17 cellular contexts compared by ENCODE assay signal in genomic region chr2:101985793-101986164, GRCh38. TPM values are rescaled to one million over a fixed set of nuclear protein-coding genes. Genes with fewer than 3 reads are reported as not detected.
A peak's percentile ranks its signal among the peaks of the same experiment; 100 is the strongest.
DNase-seq lines count a peak whose midpoint lies in the region; ATAC-seq and TF ChIP-seq lines count a peak whose summit lies in the region.
"Had no signal": no experiment of that assay in that cellular context is flagged by ENCODE, and none has a peak within 500 bp of the region (broad histone marks: within the 10 kb centered on the region; RNA-seq: fewer than 3 reads in every experiment).

No MANE protein-coding gene starts in this region.

- H3K27ac Mint-ChIP-seq in activated naive CD4-positive, alpha-beta T cell treated with anti-CD3 and anti-CD28 coated beads, Interleukin-2, amount 10 ng/mL, durations not matched to agents 7 days and 5 days, result peak overlapping the region; percentile 29
- H3K27ac Mint-ChIP-seq in activated naive CD4-positive, alpha-beta T cell treated with anti-CD3 and anti-CD28 coated beads for 36 hours, result no peak overlapping the region

- H3K9me3 Mint-ChIP-seq in activated naive CD4-positive, alpha-beta T cell treated with anti-CD3 and anti-CD28 coated beads, Interleukin-2, amount 10 ng/mL, durations not matched to agents 7 days and 5 days, result no peaks in the 10 kb centered on the region
- no peaks in the 10 kb centered on the region for H3K9me3 Mint-ChIP-seq in activated naive CD4-positive, alpha-beta T cell treated with anti-CD3 and anti-CD28 coated beads for 36 hours

- no peak for TF ChIP-seq POLR2A in transverse colon (IDR thresholded peaks at IDR 0.05)

- no peak for TF ChIP-seq EP300 in transverse colon (IDR thresholded peaks at IDR 0.05; ENCODE audit: low read depth)

- H3K9me3 ChIP-seq in colonic mucosa (no peaks in the 10 kb centered on the region), mucosa of rectum (ENCODE audit: control insufficient read depth in 2 of 2, low read length in 2 of 2) (no peaks in the 10 kb centered on the region), transverse colon (no peaks in the 10 kb centered on the region)
- H3K9me3 ChIP-seq: BLaER1, SJCRH30 had no signal

- 56% methylated on average over 7 of the region's 7 CpGs; no CpG with 5 or more reads in 1 of the 2 donors for WGBS in transverse colon (ENCODE audit: low coverage in 1 of 2), 2 donors

- peaks cover 39% of the 10 kb centered on the region for H3K4me1 Mint-ChIP-seq in activated naive CD4-positive, alpha-beta T cell treated with anti-CD3 and anti-CD28 coated beads, Interleukin-2, amount 10 ng/mL, durations not matched to agents 7 days and 5 days
- peaks cover 22% of the 10 kb centered on the region for H3K4me1 Mint-ChIP-seq in activated naive CD4-positive, alpha-beta T cell treated with anti-CD3 and anti-CD28 coated beads for 36 hours (ENCODE audit: low read depth)

- H3K27me3 ChIP-seq in colonic mucosa (no peaks in the 10 kb centered on the region), mucosa of rectum (ENCODE audit: control insufficient read depth in 2 of 2, insufficient read depth in 2 of 2, low read length in 2 of 2) (no peaks in the 10 kb centered on the region), transverse colon (no peaks in the 10 kb centered on the region)
- H3K27me3 ChIP-seq: BLaER1, SJCRH30 had no signal

- H3K4me1 ChIP-seq in colonic mucosa (peaks cover 13% of the 10 kb centered on the region), mucosa of rectum (ENCODE audit: control insufficient read depth in 2 of 2, insufficient read depth in 2 of 2, low read length in 2 of 2) (peaks cover 32 to 39% of the 10 kb centered on the region in 2 donors), transverse colon (peaks cover 3 to 54% (median 42%) of the 10 kb centered on the region in 4 donors)
- H3K4me1 ChIP-seq: SJCRH30 had no signal

- H3K36me3 Mint-ChIP-seq in activated naive CD4-positive, alpha-beta T cell treated with anti-CD3 and anti-CD28 coated beads, Interleukin-2, amount 10 ng/mL, durations not matched to agents 7 days and 5 days, result no peaks in the 10 kb centered on the region
- H3K36me3 Mint-ChIP-seq in activated naive CD4-positive, alpha-beta T cell treated with anti-CD3 and anti-CD28 coated beads for 36 hours (ENCODE audit: low read depth), result no peaks in the 10 kb centered on the region

- H3K4me3 Mint-ChIP-seq in activated naive CD4-positive, alpha-beta T cell treated with anti-CD3 and anti-CD28 coated beads, Interleukin-2, amount 10 ng/mL, durations not matched to agents 7 days and 5 days, result no peak overlapping the region
- H3K4me3 Mint-ChIP-seq in activated naive CD4-positive, alpha-beta T cell treated with anti-CD3 and anti-CD28 coated beads for 36 hours, result no peak overlapping the region

- intact Hi-C loops in activated naive CD4-positive, alpha-beta T cell treated with anti-CD3 and anti-CD28 coated beads for 36 hours (cut with micrococcal nuclease), result no loop called here
- intact Hi-C loops in colonic mucosa (cut with DNase I), result no loop called here
- intact Hi-C loops in transverse colon (cut with DNase I; ENCODE audit: low total_unique reads), result loop anchor here (10.0 kb wide), 1 partner anchor 101 kb away; no protein-coding TSS in a partner anchor

- no peak overlapping the region for H3K4me3 ChIP-seq in colonic mucosa
- H3K4me3 ChIP-seq in mucosa of rectum (ENCODE audit: low read length in 2 of 2), result peak overlapping the region; percentile 19 to 23
- H3K4me3 ChIP-seq in transverse colon, result no peak overlapping the region
- H3K4me3 ChIP-seq: BLaER1, SJCRH30 had no signal

- H3K27ac ChIP-seq in colonic mucosa (peak overlapping the region; percentile 71), mucosa of rectum (ENCODE audit: low read depth in 2 of 2, low read length in 2 of 2) (peak overlapping the region; percentile 80 to 81), transverse colon (peak overlapping the region; percentile 67 to 82 (median 76))
- H3K27ac ChIP-seq: BLaER1, SJCRH30 had no signal

- H3K36me3 ChIP-seq in colonic mucosa (no peaks in the 10 kb centered on the region), mucosa of rectum (ENCODE audit: control insufficient read depth in 2 of 2, insufficient read depth in 2 of 2, low read length in 2 of 2) (no peaks in the 10 kb centered on the region), transverse colon (no peaks in the 10 kb centered on the region)
- H3K36me3 ChIP-seq: BLaER1, SJCRH30 had no signal

- peak overlapping the region in 1 of 2 donors; percentile 43 for H3K9ac ChIP-seq in colonic mucosa (ENCODE audit: low read depth in 2 of 2, low read length in 2 of 2)
- H3K9ac ChIP-seq in mucosa of rectum (ENCODE audit: low read depth in 1 of 2, low read length in 2 of 2), result peak overlapping the region; percentile 21 to 34
- H3K9ac ChIP-seq: BLaER1 had no signal

- in situ Hi-C loops in transverse colon (cut with MboI; ENCODE audit: low pct_ligation_motif_present in 1 of 4, low pct_unique_long_range_greater_than_20kb in 1 of 4, low sequenced_read_pairs in 3 of 4), result no loop called here

- ATAC-seq in HG02852 (IDR thresholded peaks at IDR 0.05; ENCODE audit: unreplicated experiment) (no peak), GM19351 (IDR thresholded peaks at IDR 0.05; ENCODE audit: unreplicated experiment) (no peak)

- peaks cover 20% of the 10 kb centered on the region for H3K27me3 Mint-ChIP-seq in activated naive CD4-positive, alpha-beta T cell treated with anti-CD3 and anti-CD28 coated beads, Interleukin-2, amount 10 ng/mL, durations not matched to agents 7 days and 5 days
- peaks cover 3% of the 10 kb centered on the region for H3K27me3 Mint-ChIP-seq in activated naive CD4-positive, alpha-beta T cell treated with anti-CD3 and anti-CD28 coated beads for 36 hours (ENCODE audit: low read depth)

- CTCF ChIA-PET in activated naive CD4-positive, alpha-beta T cell treated with anti-CD3 and anti-CD28 coated beads, Interleukin-2, amount 10 ng/mL, durations not matched to agents 7 days and 5 days (lab: Charles Lee), result no interaction called here
- CTCF ChIA-PET in activated naive CD4-positive, alpha-beta T cell treated with anti-CD3 and anti-CD28 coated beads for 36 hours (lab: Charles Lee), result interaction anchor here (1.9 kb wide), 1 partner anchor 14 kb away, joined by 8 read pairs; no protein-coding TSS in a partner anchor

- no peak for DNase-seq in activated naive CD4-positive, alpha-beta T cell treated with anti-CD3 and anti-CD28 coated beads, Interleukin-2, amount 10 ng/mL, durations not matched to agents 7 days and 5 days
- no peak for DNase-seq in activated naive CD4-positive, alpha-beta T cell treated with anti-CD3 and anti-CD28 coated beads for 36 hours
- peak; percentile 67 for DNase-seq in colonic mucosa
- DNase-seq in transverse colon, result peak; percentile 53
- no peak for DNase-seq in GM19240 (ENCODE audit: insufficient read length, low spot score)
- DNase-seq: 8988T, DMS153, H7, NCI-H1417 treated with DMSO at 0.1 percent for 48 hours, NCI-H2029, NCI-H2171 treated with DMSO at 0.1 percent for 48 hours, NCI-H524, SJCRH30 had no signal

- no peak for TF ChIP-seq CTCF in colonic mucosa (IDR thresholded peaks at IDR 0.05)
- TF ChIP-seq CTCF in transverse colon (IDR thresholded peaks at IDR 0.05), result no peak

RNA-seq across cellular contexts. Expression of gene IL1R2, which starts 6.0 kb away (rescaled TPM):
- 10 to 100 TPM; 10.3 to 10.5 TPM for total RNA-seq in activated naive CD4-positive, alpha-beta T cell treated with anti-CD3 and anti-CD28 coated beads for 36 hours
- total RNA-seq in colonic mucosa (100 to 1,000 TPM in 1 of 2 donors, 10 to 100 TPM in 1; 50.1 to 152 TPM), transverse colon (10 to 100 TPM in 3 of 4 donors, 1 to 10 TPM in 1; 7.1 to 52.4 (median 29.9) TPM)
- total RNA-seq: SJCRH30 had no signal

Comparison
In these comparisons a context has a peak if more than half of its experiments do, and no peak if none do; other contexts are left out.
1. DNase-seq: peak in colonic mucosa (single experiment) and transverse colon (single experiment); none in activated naive CD4-positive, alpha-beta T cell treated with anti-CD3 and anti-CD28 coated beads, Interleukin-2, amount 10 ng/mL, durations not matched to agents 7 days and 5 days (single experiment), activated naive CD4-positive, alpha-beta T cell treated with anti-CD3 and anti-CD28 coated beads for 36 hours (single experiment) and GM19240 (single experiment).
2. H3K4me3 ChIP-seq: peak in mucosa of rectum (2 of 2); none in colonic mucosa (single experiment) and transverse colon (0 of 4).
3. Peak in every context shown above with its lines, with median percentiles within 50 percentile points of each other: H3K27ac ChIP-seq.